ENCODE assay signal across 1 cellular context in the genomic region with DNA sequence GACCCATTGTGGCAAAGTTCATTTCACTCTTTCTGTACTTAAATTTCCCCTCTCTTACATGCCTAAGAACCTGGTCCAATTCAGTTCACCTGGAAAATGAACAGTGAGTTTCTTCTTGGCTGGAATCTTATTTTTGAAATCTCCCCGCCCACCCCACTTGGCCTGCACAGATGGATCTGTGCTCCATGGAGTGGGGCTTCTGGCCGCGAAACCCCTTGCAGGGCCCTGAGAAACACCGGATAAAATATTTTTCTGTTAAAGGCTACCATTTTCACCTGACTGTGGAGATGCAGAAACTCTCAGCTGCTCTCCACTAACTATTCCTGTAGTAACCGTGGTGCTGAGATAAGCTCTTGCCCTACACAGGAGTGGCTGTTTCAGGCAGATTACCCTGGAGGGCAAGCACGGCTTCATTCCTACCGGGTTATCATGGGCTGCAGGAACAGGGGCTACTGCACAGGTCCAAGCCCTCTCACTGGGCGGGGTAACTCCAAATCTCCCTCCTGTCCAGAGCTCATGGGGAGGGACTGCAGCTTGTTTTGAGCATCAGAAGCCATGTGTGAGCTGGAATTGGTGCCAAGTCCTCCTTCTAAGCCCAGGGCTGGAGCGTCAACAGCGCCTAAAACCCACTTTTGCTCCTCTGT.
TF ChIP-seq lines count a peak whose summit lies in the region.

No MANE protein-coding gene starts in this region.

TF ChIP-seq in K562, 482 proteins besides CTCF, POLR2A, EP300 and RAD21 (continued from another document and continues in another):
- TF ChIP-seq, protein P1, sequence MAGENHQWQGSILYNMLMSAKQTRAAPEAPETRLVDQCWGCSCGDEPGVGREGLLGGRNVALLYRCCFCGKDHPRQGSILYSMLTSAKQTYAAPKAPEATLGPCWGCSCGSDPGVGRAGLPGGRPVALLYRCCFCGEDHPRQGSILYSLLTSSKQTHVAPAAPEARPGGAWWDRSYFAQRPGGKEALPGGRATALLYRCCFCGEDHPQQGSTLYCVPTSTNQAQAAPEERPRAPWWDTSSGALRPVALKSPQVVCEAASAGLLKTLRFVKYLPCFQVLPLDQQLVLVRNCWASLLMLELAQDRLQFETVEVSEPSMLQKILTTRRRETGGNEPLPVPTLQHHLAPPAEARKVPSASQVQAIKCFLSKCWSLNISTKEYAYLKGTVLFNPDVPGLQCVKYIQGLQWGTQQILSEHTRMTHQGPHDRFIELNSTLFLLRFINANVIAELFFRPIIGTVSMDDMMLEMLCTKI (IDR thresholded peaks at IDR 0.05; ENCODE audit: partially characterized antibody), result no peak
- TF ChIP-seq LEF1 (IDR thresholded peaks at IDR 0.05) (peak; percentile 66; the same call in 1 of the 2 replicates), NR2F6 (CRISPR knock-in tag; IDR thresholded peaks at IDR 0.05) (no peak), SPI1 (IDR thresholded peaks at IDR 0.05; ENCODE audit: borderline replicate concordance, low read depth, low read length) (no peak), HMGN3 (IDR thresholded peaks at IDR 0.05; ENCODE audit: borderline replicate concordance, extremely low read depth, insufficient read length, low read depth, low read length) (no peak), SMAD4 (CRISPR knock-in tag; conservative IDR thresholded peaks at IDR 0.05) (peak; percentile 72), RFX7 (CRISPR knock-in tag; IDR thresholded peaks at IDR 0.05) (no peak), ESRRA (IDR thresholded peaks at IDR 0.05; ENCODE audit: borderline replicate concordance, low read depth) (no peak), ZNF75A (CRISPR knock-in tag; IDR thresholded peaks at IDR 0.05) (no peak), CCAR2 (IDR thresholded peaks at IDR 0.05; ENCODE audit: low read depth, low read length) (no peak), ZBED1 (IDR thresholded peaks at IDR 0.05) (0 out of 2 replicates have a peak, but pooled peaks have one; percentile 46), HCFC1 (IDR thresholded peaks at IDR 0.05; ENCODE audit: low read depth, low read length) (no peak), ZNF41 (CRISPR knock-in tag; conservative IDR thresholded peaks at IDR 0.05) (no peak), ZFX (CRISPR knock-in tag; IDR thresholded peaks at IDR 0.05) (no peak), ZNF224 (CRISPR knock-in tag; IDR thresholded peaks at IDR 0.05) (no peak), IRF2 (CRISPR knock-in tag; IDR thresholded peaks at IDR 0.05) (no peak), CHD2 (IDR thresholded peaks at IDR 0.05; ENCODE audit: low read depth, low read length) (no peak), RBM14 (IDR thresholded peaks at IDR 0.05; ENCODE audit: borderline replicate concordance, insufficient read depth, low read depth, low read length) (no peak), ZNF324 (CRISPR knock-in tag; IDR thresholded peaks at IDR 0.05) (no peak), WHSC1 (IDR thresholded peaks at IDR 0.05; ENCODE audit: low read length) (no peak), NONO (IDR thresholded peaks at IDR 0.05; ENCODE audit: low read depth in 2 of 2, low read length in 1 of 2) (no peak), HNRNPK (IDR thresholded peaks at IDR 0.05; ENCODE audit: low read depth, low read length, poor library complexity, severe bottlenecking) (no peak), NELFE (IDR thresholded peaks at IDR 0.05; ENCODE audit: insufficient read depth, insufficient read length) (no peak), NCOR1 (IDR thresholded peaks at IDR 0.05) (peak; percentile 98), TAF7 (tag; IDR thresholded peaks at IDR 0.05) (no peak), TRIM24 (IDR thresholded peaks at IDR 0.05) (peak; percentile 90 to 93), NR4A1 (CRISPR knock-in tag; IDR thresholded peaks at IDR 0.05) (no peak), NR4A1 (tag; IDR thresholded peaks at IDR 0.05) (peak; percentile 69; the same call in 1 of the 2 replicates)
- TF ChIP-seq, protein P2, sequence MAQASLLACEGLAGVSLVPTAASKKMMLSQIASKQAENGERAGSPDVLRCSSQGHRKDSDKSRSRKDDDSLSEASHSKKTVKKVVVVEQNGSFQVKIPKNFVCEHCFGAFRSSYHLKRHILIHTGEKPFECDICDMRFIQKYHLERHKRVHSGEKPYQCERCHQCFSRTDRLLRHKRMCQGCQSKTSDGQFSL (CRISPR knock-in tag; IDR thresholded peaks at IDR 0.05), result no peak
- TF ChIP-seq, protein P2 (tag; IDR thresholded peaks at IDR 0.05), result no peak
- TF ChIP-seq, protein P3, sequence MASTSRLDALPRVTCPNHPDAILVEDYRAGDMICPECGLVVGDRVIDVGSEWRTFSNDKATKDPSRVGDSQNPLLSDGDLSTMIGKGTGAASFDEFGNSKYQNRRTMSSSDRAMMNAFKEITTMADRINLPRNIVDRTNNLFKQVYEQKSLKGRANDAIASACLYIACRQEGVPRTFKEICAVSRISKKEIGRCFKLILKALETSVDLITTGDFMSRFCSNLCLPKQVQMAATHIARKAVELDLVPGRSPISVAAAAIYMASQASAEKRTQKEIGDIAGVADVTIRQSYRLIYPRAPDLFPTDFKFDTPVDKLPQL (IDR thresholded peaks at IDR 0.05; ENCODE audit: extremely low read depth, insufficient read length), result no peak
- TF ChIP-seq, protein P4, sequence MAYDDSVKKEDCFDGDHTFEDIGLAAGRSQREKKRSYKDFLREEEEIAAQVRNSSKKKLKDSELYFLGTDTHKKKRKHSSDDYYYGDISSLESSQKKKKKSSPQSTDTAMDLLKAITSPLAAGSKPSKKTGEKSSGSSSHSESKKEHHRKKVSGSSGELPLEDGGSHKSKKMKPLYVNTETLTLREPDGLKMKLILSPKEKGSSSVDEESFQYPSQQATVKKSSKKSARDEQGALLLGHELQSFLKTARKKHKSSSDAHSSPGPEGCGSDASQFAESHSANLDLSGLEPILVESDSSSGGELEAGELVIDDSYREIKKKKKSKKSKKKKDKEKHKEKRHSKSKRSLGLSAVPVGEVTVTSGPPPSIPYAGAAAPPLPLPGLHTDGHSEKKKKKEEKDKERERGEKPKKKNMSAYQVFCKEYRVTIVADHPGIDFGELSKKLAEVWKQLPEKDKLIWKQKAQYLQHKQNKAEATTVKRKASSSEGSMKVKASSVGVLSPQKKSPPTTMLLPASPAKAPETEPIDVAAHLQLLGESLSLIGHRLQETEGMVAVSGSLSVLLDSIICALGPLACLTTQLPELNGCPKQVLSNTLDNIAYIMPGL (CRISPR knock-in tag; IDR thresholded peaks at IDR 0.05), result no peak
- TF ChIP-seq, protein P5, sequence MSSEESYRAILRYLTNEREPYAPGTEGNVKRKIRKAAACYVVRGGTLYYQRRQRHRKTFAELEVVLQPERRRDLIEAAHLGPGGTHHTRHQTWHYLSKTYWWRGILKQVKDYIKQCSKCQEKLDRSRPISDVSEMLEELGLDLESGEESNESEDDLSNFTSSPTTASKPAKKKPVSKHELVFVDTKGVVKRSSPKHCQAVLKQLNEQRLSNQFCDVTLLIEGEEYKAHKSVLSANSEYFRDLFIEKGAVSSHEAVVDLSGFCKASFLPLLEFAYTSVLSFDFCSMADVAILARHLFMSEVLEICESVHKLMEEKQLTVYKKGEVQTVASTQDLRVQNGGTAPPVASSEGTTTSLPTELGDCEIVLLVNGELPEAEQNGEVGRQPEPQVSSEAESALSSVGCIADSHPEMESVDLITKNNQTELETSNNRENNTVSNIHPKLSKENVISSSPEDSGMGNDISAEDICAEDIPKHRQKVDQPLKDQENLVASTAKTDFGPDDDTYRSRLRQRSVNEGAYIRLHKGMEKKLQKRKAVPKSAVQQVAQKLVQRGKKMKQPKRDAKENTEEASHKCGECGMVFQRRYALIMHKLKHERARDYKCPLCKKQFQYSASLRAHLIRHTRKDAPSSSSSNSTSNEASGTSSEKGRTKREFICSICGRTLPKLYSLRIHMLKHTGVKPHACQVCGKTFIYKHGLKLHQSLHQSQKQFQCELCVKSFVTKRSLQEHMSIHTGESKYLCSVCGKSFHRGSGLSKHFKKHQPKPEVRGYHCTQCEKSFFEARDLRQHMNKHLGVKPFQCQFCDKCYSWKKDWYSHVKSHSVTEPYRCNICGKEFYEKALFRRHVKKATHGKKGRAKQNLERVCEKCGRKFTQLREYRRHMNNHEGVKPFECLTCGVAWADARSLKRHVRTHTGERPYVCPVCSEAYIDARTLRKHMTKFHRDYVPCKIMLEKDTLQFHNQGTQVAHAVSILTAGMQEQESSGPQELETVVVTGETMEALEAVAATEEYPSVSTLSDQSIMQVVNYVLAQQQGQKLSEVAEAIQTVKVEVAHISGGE (CRISPR knock-in tag; IDR thresholded peaks at IDR 0.05), result peak in 1 of 3 experiments; percentile 55; a peak in 1 of 6 replicates
- TF ChIP-seq, protein P6, sequence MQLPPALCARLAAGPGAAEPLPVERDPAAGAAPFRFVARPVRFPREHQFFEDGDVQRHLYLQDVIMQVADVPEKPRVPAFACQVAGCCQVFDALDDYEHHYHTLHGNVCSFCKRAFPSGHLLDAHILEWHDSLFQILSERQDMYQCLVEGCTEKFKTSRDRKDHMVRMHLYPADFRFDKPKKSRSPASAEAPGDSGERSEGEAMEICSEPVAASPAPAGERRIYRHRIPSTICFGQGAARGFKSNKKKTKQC (CRISPR knock-in tag; IDR thresholded peaks at IDR 0.05), result no peak
- TF ChIP-seq, protein P7, sequence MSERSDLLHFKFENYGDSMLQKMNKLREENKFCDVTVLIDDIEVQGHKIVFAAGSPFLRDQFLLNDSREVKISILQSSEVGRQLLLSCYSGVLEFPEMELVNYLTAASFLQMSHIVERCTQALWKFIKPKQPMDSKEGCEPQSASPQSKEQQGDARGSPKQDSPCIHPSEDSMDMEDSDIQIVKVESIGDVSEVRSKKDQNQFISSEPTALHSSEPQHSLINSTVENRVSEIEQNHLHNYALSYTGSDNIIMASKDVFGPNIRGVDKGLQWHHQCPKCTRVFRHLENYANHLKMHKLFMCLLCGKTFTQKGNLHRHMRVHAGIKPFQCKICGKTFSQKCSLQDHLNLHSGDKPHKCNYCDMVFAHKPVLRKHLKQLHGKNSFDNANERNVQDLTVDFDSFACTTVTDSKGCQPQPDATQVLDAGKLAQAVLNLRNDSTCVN (CRISPR knock-in tag; IDR thresholded peaks at IDR 0.05), result no peak
- TF ChIP-seq, protein P8, sequence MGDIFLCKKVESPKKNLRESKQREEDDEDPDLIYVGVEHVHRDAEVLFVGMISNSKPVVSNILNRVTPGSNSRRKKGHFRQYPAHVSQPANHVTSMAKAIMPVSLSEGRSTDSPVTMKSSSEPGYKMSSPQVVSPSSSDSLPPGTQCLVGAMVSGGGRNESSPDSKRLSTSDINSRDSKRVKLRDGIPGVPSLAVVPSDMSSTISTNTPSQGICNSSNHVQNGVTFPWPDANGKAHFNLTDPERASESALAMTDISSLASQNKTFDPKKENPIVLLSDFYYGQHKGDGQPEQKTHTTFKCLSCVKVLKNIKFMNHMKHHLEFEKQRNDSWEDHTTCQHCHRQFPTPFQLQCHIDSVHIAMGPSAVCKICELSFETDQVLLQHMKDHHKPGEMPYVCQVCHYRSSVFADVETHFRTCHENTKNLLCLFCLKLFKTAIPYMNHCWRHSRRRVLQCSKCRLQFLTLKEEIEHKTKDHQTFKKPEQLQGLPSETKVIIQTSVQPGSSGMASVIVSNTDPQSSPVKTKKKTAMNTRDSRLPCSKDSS (IDR thresholded peaks at IDR 0.05; ENCODE audit: low read depth, partially characterized antibody), result no peak
- TF ChIP-seq, protein P9, sequence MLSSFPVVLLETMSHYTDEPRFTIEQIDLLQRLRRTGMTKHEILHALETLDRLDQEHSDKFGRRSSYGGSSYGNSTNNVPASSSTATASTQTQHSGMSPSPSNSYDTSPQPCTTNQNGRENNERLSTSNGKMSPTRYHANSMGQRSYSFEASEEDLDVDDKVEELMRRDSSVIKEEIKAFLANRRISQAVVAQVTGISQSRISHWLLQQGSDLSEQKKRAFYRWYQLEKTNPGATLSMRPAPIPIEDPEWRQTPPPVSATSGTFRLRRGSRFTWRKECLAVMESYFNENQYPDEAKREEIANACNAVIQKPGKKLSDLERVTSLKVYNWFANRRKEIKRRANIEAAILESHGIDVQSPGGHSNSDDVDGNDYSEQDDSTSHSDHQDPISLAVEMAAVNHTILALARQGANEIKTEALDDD (IDR thresholded peaks at IDR 0.05), result peak; percentile 96
